Comparison of ENCODE assay signal across 8 cellular contexts in the genomic region with DNA sequence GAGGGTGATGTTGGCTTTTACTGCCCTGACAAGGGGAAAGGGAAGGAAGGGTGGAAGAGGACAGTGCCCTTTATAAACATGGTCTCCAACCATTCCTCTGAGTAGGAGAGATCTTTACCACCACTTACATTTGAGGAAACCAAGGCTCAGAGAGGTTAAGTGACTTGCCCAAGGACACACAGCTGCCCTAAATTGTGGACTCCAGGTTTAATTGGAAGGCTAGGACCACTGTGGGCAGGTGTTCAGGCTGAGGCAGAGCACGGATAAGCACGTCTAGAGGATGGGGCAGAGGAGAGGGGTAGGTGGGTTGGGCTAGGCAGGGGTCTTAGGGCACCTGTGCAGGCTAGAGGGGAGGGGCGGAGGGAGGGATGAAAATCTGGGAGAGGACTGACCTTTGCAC. TPM values are rescaled to one million over a fixed set of nuclear protein-coding genes. Genes with fewer than 3 reads are reported as not detected.
"Had no signal": no experiment of that assay in that cellular context is flagged by ENCODE, and none has a peak within 500 bp of the region (broad histone marks: within the 10 kb centered on the region; RNA-seq: fewer than 3 reads in every experiment).

No MANE protein-coding gene starts in this region.

- H2AFZ ChIP-seq: GM23338 had no signal

- H3K36me3 ChIP-seq: HAP-1 had no signal

- DNase-seq: H7, KG1 had no signal

- H3K9me3 ChIP-seq: HAP-1 had no signal

- ATAC-seq: GM23338, HCT116 had no signal

- H3K4me3 ChIP-seq: GM23338, HAP-1 had no signal

- FAIRE-seq: HTR-8/SVneo had no signal

- H3K4me2 ChIP-seq: GM23338 had no signal

RNA-seq across cellular contexts. Expression of a gene that starts 32.7 kb away (rescaled TPM):
- total RNA-seq: HT-29 had no signal
- polyA plus RNA-seq: GM23338, IgD-negative memory B cell had no signal
